7 cellular contexts compared by ENCODE assay signal in genomic region chr6:9373308-9373707, GRCh38.
"Had no signal": no experiment of that assay in that cellular context is flagged by ENCODE, and none has a peak within 500 bp of the region (broad histone marks: within the 10 kb centered on the region; RNA-seq: fewer than 3 reads in every experiment).

No MANE protein-coding gene starts in this region.

- ATAC-seq: GM12878 had no signal

- FAIRE-seq: GM12878, GM12891, GM12892, GM18507, GM19239 had no signal

- H3K4me3 ChIP-seq: GM12878 had no signal

- DNase-seq: GDM1, GF-D8 had no signal
